Comparison of ENCODE assay signal across 23 cellular contexts in genomic region chr6:144144996-144145395, GRCh38.
"Had no signal": no experiment of that assay in that cellular context is flagged by ENCODE, and none has a peak within 500 bp of the region (broad histone marks: within the 10 kb centered on the region; RNA-seq: fewer than 3 reads in every experiment).

No MANE protein-coding gene starts in this region.

- H3K27ac ChIP-seq: cardiac muscle cell, Peyer's patch, RWPE1, SJSA1 had no signal

- H3K4me3 ChIP-seq: cardiac muscle cell, Peyer's patch, SJSA1 had no signal

- H3K9me3 ChIP-seq: Peyer's patch, SJSA1 had no signal

- DNase-seq: activated CD4-positive, alpha-beta memory T cell treated with anti-CD3 and anti-CD28 coated beads, Interleukin-2, amount 10 ng/mL, durations not matched to agents 7 days and 5 days; activated CD4-positive, alpha-beta T cell treated with anti-CD3 and anti-CD28 coated beads for 1 hour; activated CD4-positive, alpha-beta T cell treated with anti-CD3 and anti-CD28 coated beads, Interleukin-2, amount 50 U/mL, for 1 hour; activated CD8-positive, alpha-beta memory T cell treated with anti-CD3 and anti-CD28 coated beads, Interleukin-2, amount 50 U/mL, for 48 hours; activated effector memory CD4-positive, alpha-beta T cell treated with Interleukin-2 at 50 U/mL for 16 hours; activated naive CD4-positive, alpha-beta T cell; activated T-cell treated with anti-CD3 and anti-CD28 coated beads, Interleukin-2, amount 50 U/mL, for 1 hour; aorta; KG1; NCI-H1092 treated with DMSO at 0.1 percent for 48 hours; NCI-H1417 treated with DMSO at 0.1 percent for 48 hours; NCI-H1694; NCI-H2029 treated with DMSO at 0.1 percent for 48 hours; NCI-H510A treated with DMSO at 0.1 percent for 48 hours; NCI-H69; NK-92 treated with Interleukin-12 subunit alpha and Interleukin-12 subunit beta, amount 100 ng/mL, for 24 hours; OCI-M1; Peyer's patch; SHP77 had no signal

- H3K36me3 ChIP-seq: cardiac muscle cell, Peyer's patch had no signal

- H3K27me3 ChIP-seq: Peyer's patch, SJSA1 had no signal

- H3K4me1 ChIP-seq: Peyer's patch had no signal

- ATAC-seq: SK-N-SH treated with all-trans-retinoic acid at 6 μM for 48 hours had no signal
